In the genomic region with DNA sequence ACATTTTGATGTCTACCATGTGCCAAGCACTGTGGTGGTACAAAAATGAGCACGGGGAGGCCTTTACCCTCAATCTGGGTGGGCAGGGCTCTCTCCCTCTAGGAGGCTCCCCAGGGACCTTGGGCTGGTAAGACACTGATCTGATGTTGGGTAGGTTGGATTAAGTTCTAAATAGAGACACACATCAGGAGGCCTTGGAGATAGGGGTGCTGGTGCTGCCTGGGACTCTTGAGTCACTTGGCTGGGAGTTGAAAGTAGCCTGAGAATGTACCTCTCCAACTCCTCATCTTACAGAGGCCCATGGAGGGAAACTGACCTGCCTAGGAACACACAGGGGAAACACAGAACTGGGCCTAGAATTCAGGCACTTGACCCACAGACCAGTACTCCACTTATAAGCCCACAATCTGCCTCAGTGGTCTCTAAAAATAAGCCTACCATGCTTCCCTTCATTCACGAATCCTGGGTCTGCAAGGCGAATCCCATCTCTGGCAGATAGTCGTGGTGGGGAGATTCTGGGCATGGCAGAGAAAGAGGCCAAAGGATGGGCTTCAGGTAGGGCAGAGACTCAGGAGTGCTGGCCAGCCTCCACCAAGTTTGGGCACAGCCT, we compare ENCODE assay signal across 24 cellular contexts. TPM values are rescaled to one million over a fixed set of nuclear protein-coding genes. Genes with fewer than 3 reads are reported as not detected.
A peak's percentile ranks its signal among the peaks of the same experiment; 100 is the strongest.
DNase-seq lines count a peak whose midpoint lies in the region; ATAC-seq, FAIRE-seq and TF ChIP-seq lines count a peak whose summit lies in the region.
"Had no signal": no experiment of that assay in that cellular context is flagged by ENCODE, and none has a peak within 500 bp of the region (broad histone marks: within the 10 kb centered on the region; RNA-seq: fewer than 3 reads in every experiment).

No MANE protein-coding gene starts in this region.

- peak overlapping the region; percentile 19 for H3K4me3 Mint-ChIP-seq in activated naive CD4-positive, alpha-beta T cell treated with anti-CD3 and anti-CD28 coated beads, Interleukin-2, amount 50 U/mL, for 24 hours
- H3K4me3 Mint-ChIP-seq: CD4-positive, alpha-beta T cell; GM23338 had no signal

- no peaks in the 10 kb centered on the region for H3K79me1 ChIP-seq in H1 (ENCODE audit: low read depth, low read length)

- H2AK5ac ChIP-seq in H1 (ENCODE audit: low read depth, low read length), result 0 out of 2 replicates have a peak overlapping the region, but pooled peaks have one; percentile 69

- H2BK20ac ChIP-seq in H1 (ENCODE audit: low read length), result no peak overlapping the region

- H2AFZ ChIP-seq in H1 (ENCODE audit: low read length), result no peak overlapping the region
- no peak overlapping the region for H2AFZ ChIP-seq in osteoblast (ENCODE audit: low read length)
- H2AFZ ChIP-seq: GM23338 had no signal

- TF ChIP-seq CTCF in H1 (IDR thresholded peaks at IDR 0.05; ENCODE audit: control extremely low read depth in 1 of 3, insufficient read depth in 1 of 3, low read depth in 1 of 3, low read length in 3 of 3) (no peak), osteoblast (IDR thresholded peaks at IDR 0.05; ENCODE audit: extremely low read depth, low read depth, low read length) (no peak)

- no peak overlapping the region for H3K56ac ChIP-seq in H1 (replicated peaks; ENCODE audit: insufficient read length, low read depth, low read length)

- H4K5ac ChIP-seq in H1 (ENCODE audit: insufficient read length, low read depth, low read length), result no peak overlapping the region

- H3K9me3 ChIP-seq in H1 (ENCODE audit: insufficient read depth in 2 of 2, low read depth in 1 of 2, low read length in 1 of 2) (no peaks in the 10 kb centered on the region), osteoblast (ENCODE audit: low read depth, low read length) (no peaks in the 10 kb centered on the region)
- H3K9me3 ChIP-seq: A549; BE2C; BLaER1 treated with 17β-estradiol and CSF1 and Interleukin-3, amounts not matched to agents 10 nM and 100 nM; HAP-1 had no signal

- H4K20me1 ChIP-seq in H1 (replicated peaks in 1 of 2; ENCODE audit: control insufficient read depth in 1 of 2, insufficient read depth in 2 of 2, low read length in 2 of 2), result peaks cover 0 to 6% of the 10 kb centered on the region in 2 experiments
- no peaks in the 10 kb centered on the region for H4K20me1 ChIP-seq in osteoblast (ENCODE audit: insufficient read depth, low read length)

- H2BK5ac ChIP-seq in H1 (ENCODE audit: low read depth, low read length), result no peak overlapping the region

- H3K79me2 ChIP-seq in H1 (ENCODE audit: control insufficient read depth in 1 of 2, insufficient read depth in 2 of 2, low read length in 2 of 2) (no peaks in the 10 kb centered on the region), osteoblast (ENCODE audit: insufficient read depth, low read length) (no peaks in the 10 kb centered on the region)

- WGBS in H1 (ENCODE audit: extremely low coverage in 1 of 2, insufficient coverage in 1 of 2, insufficient read length in 1 of 2, insufficient replicate concordance in 2 of 2, low coverage in 1 of 2, low lambda C conversion rate in 2 of 2, missing lambda C conversion rate in 1 of 2), 2 experiments, result 84% methylated on average over 4 of the region's 4 CpGs; no CpG with 5 or more reads in 1 of the 2 experiments

- FAIRE-seq in H1 (lab: Jason Lieb, UNC), result no peak
- FAIRE-seq: A549, GM18507, H54 had no signal

- H2BK120ac ChIP-seq in H1 (replicated peaks; ENCODE audit: low read depth, low read length), result no peak overlapping the region

- H3K14ac ChIP-seq in H1 (ENCODE audit: insufficient read length), result no peak overlapping the region

- no peak for TF ChIP-seq POLR2A in H1 (IDR thresholded peaks at IDR 0.05; ENCODE audit: control extremely low read depth in 1 of 2, low read depth in 2 of 2, low read length in 2 of 2)

- TF ChIP-seq RAD21 in H1 (IDR thresholded peaks at IDR 0.05 in 1 of 2, conservative IDR thresholded peaks at IDR 0.05 in 1 of 2; ENCODE audit: low read depth in 2 of 2, low read length in 2 of 2), result no peak

- H3K9me3 Mint-ChIP-seq in activated naive CD4-positive, alpha-beta T cell treated with anti-CD3 and anti-CD28 coated beads, Interleukin-2, amount 50 U/mL, for 24 hours, result no peaks in the 10 kb centered on the region
- H3K9me3 Mint-ChIP-seq: CD4-positive, alpha-beta T cell; GM23338 had no signal

- no peak for DNase-seq in activated naive CD4-positive, alpha-beta T cell treated with Interleukin-2 at 50 U/mL for 16 hours
- DNase-seq in H1 (ENCODE audit: low read depth in 1 of 2, low spot score in 2 of 2) (peak in 1 of 2 experiments; percentile 39), osteoblast (ENCODE audit: insufficient read length, low spot score, missing footprints) (peak; percentile 66), NCI-H2107 treated with DMSO at 0.1 percent for 48 hours (lab: John Stamatoyannopoulos, UW; ENCODE audit: unreplicated experiment) (no peak)
- DNase-seq: 8988T; ACHN; AML-193; BE2C; CD4-positive, alpha-beta T cell; CD8-positive, alpha-beta memory T cell; DMS53; DMS79 treated with DMSO at 0.1 percent for 48 hours; GF-D8 had no signal

- CTCF ChIA-PET in H1 (lab: Charles Lee; ENCODE audit: partially characterized antibody), result interaction anchor here (10.7 to 49.2 kb wide), 4 partner anchors 12 to 76 kb away, joined by 140 to 1885 read pairs (median 703); partner anchors contain the start of genes ERBB2, PGAP3, PNMT and PPP1R1B

- H3K4me1 Mint-ChIP-seq in activated naive CD4-positive, alpha-beta T cell treated with anti-CD3 and anti-CD28 coated beads, Interleukin-2, amount 50 U/mL, for 24 hours, result peaks cover 8% of the 10 kb centered on the region

- peak overlapping the region; percentile 72; the same call in 1 of the 2 replicates for H2BK15ac ChIP-seq in H1 (ENCODE audit: low read length)

- no peak overlapping the region for H3K27ac ChIP-seq in H1 (ENCODE audit: low read depth, low read length)
- no peak overlapping the region for H3K27ac ChIP-seq in osteoblast (ENCODE audit: low read depth, low read length)
- H3K27ac ChIP-seq: A549; BLaER1 treated with 17β-estradiol and CSF1 and Interleukin-3, amounts not matched to agents 10 nM and 100 nM had no signal

- H3K4me2 ChIP-seq in H1 (ENCODE audit: insufficient read depth in 1 of 2, low read depth in 2 of 2, low read length in 2 of 2), result no peak overlapping the region
- H3K4me2 ChIP-seq in osteoblast (ENCODE audit: insufficient read depth, low read length), result no peak overlapping the region
- H3K4me2 ChIP-seq: A549; BLaER1 treated with 17β-estradiol and CSF1 and Interleukin-3, amounts not matched to agents 10 nM and 100 nM; GM23338 had no signal

- H3K27ac Mint-ChIP-seq in activated naive CD4-positive, alpha-beta T cell treated with anti-CD3 and anti-CD28 coated beads, Interleukin-2, amount 50 U/mL, for 24 hours, result no peak overlapping the region
- H3K27ac Mint-ChIP-seq: CD14-positive monocyte; CD4-positive, alpha-beta T cell; CD8-positive, alpha-beta memory T cell; GM23338 had no signal

- H3K18ac ChIP-seq in H1 (ENCODE audit: extremely low read depth, low read length), result no peak overlapping the region; the same call in 1 of the 2 replicates

- no peaks in the 10 kb centered on the region for H3K36me3 Mint-ChIP-seq in activated naive CD4-positive, alpha-beta T cell treated with anti-CD3 and anti-CD28 coated beads, Interleukin-2, amount 50 U/mL, for 24 hours
- H3K36me3 Mint-ChIP-seq: CD8-positive, alpha-beta memory T cell had no signal

- H3K4me1 ChIP-seq in H1 (replicated peaks in 1 of 4; ENCODE audit: control insufficient read depth in 3 of 4, insufficient read depth in 4 of 4, low read length in 3 of 4) (peaks cover 0 to 29% (median 19%) of the 10 kb centered on the region in 4 experiments; a peak in 6 of 7 replicates), osteoblast (ENCODE audit: insufficient read depth, low read length) (no peaks in the 10 kb centered on the region)
- H3K4me1 ChIP-seq: BE2C, HAP-1 had no signal

- H3K23me2 ChIP-seq in H1 (ENCODE audit: low read depth, low read length), result peaks cover 12% of the 10 kb centered on the region; the same call in 1 of the 2 replicates

- H3K27me3 ChIP-seq in H1 (replicated peaks in 1 of 4; ENCODE audit: control insufficient read depth in 3 of 4, extremely low read depth in 1 of 4, insufficient read depth in 3 of 4, low read length in 3 of 4) (peaks cover 50 to 84% (median 67%) of the 10 kb centered on the region in 4 experiments), osteoblast (ENCODE audit: insufficient read depth, low read length) (peaks cover 70% of the 10 kb centered on the region)

- POLR2A ChIA-PET in H1 (lab: Charles Lee; ENCODE audit: partially characterized antibody), result no interaction called here

- H3K23ac ChIP-seq in H1 (ENCODE audit: insufficient read length), result no peak overlapping the region

- no peak overlapping the region for H3K4me3 ChIP-seq in H1 (ENCODE audit: extremely low read depth in 1 of 4, insufficient read depth in 2 of 4, low read depth in 3 of 4, low read length in 4 of 4)
- no peak overlapping the region for H3K4me3 ChIP-seq in osteoblast (ENCODE audit: insufficient read depth, low read length)
- H3K4me3 ChIP-seq: A549; BLaER1 treated with 17β-estradiol and CSF1 and Interleukin-3, amounts not matched to agents 10 nM and 100 nM; GM23338; HAP-1 had no signal

- peaks cover 27% of the 10 kb centered on the region for H3K27me3 Mint-ChIP-seq in activated naive CD4-positive, alpha-beta T cell treated with anti-CD3 and anti-CD28 coated beads, Interleukin-2, amount 50 U/mL, for 24 hours

- H3K36me3 ChIP-seq in H1 (ENCODE audit: control insufficient read depth in 2 of 4, insufficient read depth in 4 of 4, low read length in 3 of 4) (no peaks in the 10 kb centered on the region), osteoblast (ENCODE audit: insufficient read depth, low read length) (no peaks in the 10 kb centered on the region)
- H3K36me3 ChIP-seq: BE2C; BLaER1 treated with 17β-estradiol and CSF1 and Interleukin-3, amounts not matched to agents 10 nM and 100 nM; HAP-1 had no signal

- peak overlapping the region; percentile 7; the same call in 1 of the 2 replicates for H2BK12ac ChIP-seq in H1 (ENCODE audit: low read depth, low read length)

- H4K91ac ChIP-seq in H1 (replicated peaks; ENCODE audit: insufficient read length, low read length), result no peak overlapping the region

- no peak overlapping the region for H3K4ac ChIP-seq in H1 (replicated peaks; ENCODE audit: insufficient read length, low read depth, low read length)

- no peak overlapping the region for H4K8ac ChIP-seq in H1 (ENCODE audit: extremely low read depth, insufficient read depth, low read length)

- no peak for TF ChIP-seq EP300 in H1 (IDR thresholded peaks at IDR 0.05; ENCODE audit: borderline replicate concordance in 1 of 2, low read depth in 2 of 2, low read length in 2 of 2)

- no peak overlapping the region for H3K9ac ChIP-seq in H1 (replicated peaks in 1 of 4; ENCODE audit: extremely low read depth in 1 of 4, low read depth in 3 of 4, low read length in 3 of 4)
- H3K9ac ChIP-seq: BLaER1 treated with 17β-estradiol and CSF1 and Interleukin-3, amounts not matched to agents 10 nM and 100 nM had no signal

- no peak for ATAC-seq in HG03521 (IDR thresholded peaks at IDR 0.05; ENCODE audit: unreplicated experiment)
- ATAC-seq: GM23338 had no signal

RNA-seq across cellular contexts. Expression of gene NEUROD2, which starts 1.8 kb away (rescaled TPM):
- not detected in 2 replicates for total RNA-seq in H1 (2021; fragmentation: NEBNext Ultra II Directional; extraction: Animal tissue kit (Norgen Biotek cat#: 25700))
- not detected in 2 replicates for polyA plus RNA-seq in H1 (2011; rRNA removed)
- polyA plus RNA-seq in H1 (2011; cell fraction: cytosol; rRNA removed), result not detected
- not detected for polyA plus RNA-seq in H1 (2011; cell fraction: nucleus; rRNA removed)
- polyA plus RNA-seq in H1 (2012, experiment 1 of 2), result not detected in 4 replicates
- polyA plus RNA-seq in H1 (2012, experiment 2 of 2), result 0.12 TPM
- 0.02 TPM for polyA plus RNA-seq in H1 (2013, experiment 1 of 2)
- polyA plus RNA-seq in H1 (2013, experiment 2 of 2), result 0.02 TPM
- not detected in 2 replicates for polyA minus RNA-seq in H1 (2011; rRNA and poly(A)+ RNA removed)
- not detected for polyA minus RNA-seq in H1 (2011; cell fraction: cytosol; rRNA and poly(A)+ RNA removed)
- polyA minus RNA-seq in H1 (2011; cell fraction: nucleus; rRNA and poly(A)+ RNA removed), result not detected
- not detected in 2 replicates for total RNA-seq in osteoblast
- total RNA-seq: CD4-positive, alpha-beta T cell; CD8-positive, alpha-beta memory T cell; Daoy; G401; GM23338 had no signal
- polyA plus RNA-seq: A549; CD14-positive monocyte; CD8-positive, alpha-beta memory T cell; GM23338 had no signal

RNA-seq across cellular contexts. Expression of gene PPP1R1B, which starts 17.2 kb away (rescaled TPM):
- total RNA-seq in H1 (2021; fragmentation: NEBNext Ultra II Directional; extraction: Animal tissue kit (Norgen Biotek cat#: 25700)), result 9.4 and 10.7 TPM in 2 replicates
- polyA plus RNA-seq in H1 (2011; rRNA removed), result 21.0 and 22.3 TPM in 2 replicates
- polyA plus RNA-seq in H1 (2011; cell fraction: cytosol; rRNA removed), result 15.9 TPM
- polyA plus RNA-seq in H1 (2011; cell fraction: nucleus; rRNA removed), result 15.3 TPM
- polyA plus RNA-seq in H1 (2012, experiment 1 of 2), result 13.4 to 19.6 TPM (median 17.0 TPM) in 4 replicates
- polyA plus RNA-seq in H1 (2012, experiment 2 of 2), result 22.0 TPM
- polyA plus RNA-seq in H1 (2013, experiment 1 of 2), result 10.8 TPM
- polyA plus RNA-seq in H1 (2013, experiment 2 of 2), result 11.3 TPM
- polyA minus RNA-seq in H1 (2011; rRNA and poly(A)+ RNA removed), result 9.1 and 11.8 TPM in 2 replicates
- polyA minus RNA-seq in H1 (2011; cell fraction: cytosol; rRNA and poly(A)+ RNA removed), result 7.9 TPM
- polyA minus RNA-seq in H1 (2011; cell fraction: nucleus; rRNA and poly(A)+ RNA removed), result 4.6 TPM
- total RNA-seq in osteoblast, result not detected in 2 replicates
- total RNA-seq: CD8-positive, alpha-beta memory T cell; Daoy had no signal
- polyA plus RNA-seq: CD14-positive monocyte; CD8-positive, alpha-beta memory T cell had no signal

RNA-seq across cellular contexts. Expression of gene STARD3, which starts 27.4 kb away (rescaled TPM):
- 47.6 and 56.7 TPM in 2 replicates for total RNA-seq in H1 (2021; fragmentation: NEBNext Ultra II Directional; extraction: Animal tissue kit (Norgen Biotek cat#: 25700))
- 80.3 and 116 TPM in 2 replicates for polyA plus RNA-seq in H1 (2011; rRNA removed)
- 80.2 TPM for polyA plus RNA-seq in H1 (2011; cell fraction: cytosol; rRNA removed)
- 203 TPM for polyA plus RNA-seq in H1 (2011; cell fraction: nucleus; rRNA removed)
- polyA plus RNA-seq in H1 (2012, experiment 1 of 2), result 54.2 to 69.5 TPM (median 56.8 TPM) in 4 replicates
- polyA plus RNA-seq in H1 (2012, experiment 2 of 2), result 61.3 TPM
- polyA plus RNA-seq in H1 (2013, experiment 1 of 2), result 80.5 TPM
- 91.9 TPM for polyA plus RNA-seq in H1 (2013, experiment 2 of 2)
- polyA minus RNA-seq in H1 (2011; rRNA and poly(A)+ RNA removed), result 78.6 and 84.8 TPM in 2 replicates
- polyA minus RNA-seq in H1 (2011; cell fraction: cytosol; rRNA and poly(A)+ RNA removed), result 37.6 TPM
- polyA minus RNA-seq in H1 (2011; cell fraction: nucleus; rRNA and poly(A)+ RNA removed), result 53.7 TPM
- 31.5 and 35.8 TPM in 2 replicates for total RNA-seq in osteoblast

RNA-seq across cellular contexts. Expression of gene TCAP, which starts 55.6 kb away (rescaled TPM):
- 1.4 TPM in 2 replicates for total RNA-seq in H1 (2021; fragmentation: NEBNext Ultra II Directional; extraction: Animal tissue kit (Norgen Biotek cat#: 25700))
- 0.82 and 1.3 TPM in 2 replicates for polyA plus RNA-seq in H1 (2011; rRNA removed)
- polyA plus RNA-seq in H1 (2011; cell fraction: cytosol; rRNA removed), result 1.2 TPM
- polyA plus RNA-seq in H1 (2011; cell fraction: nucleus; rRNA removed), result 8.9 TPM
- 1.7 to 2.6 TPM (median 2.3 TPM) in 4 replicates for polyA plus RNA-seq in H1 (2012, experiment 1 of 2)
- polyA plus RNA-seq in H1 (2012, experiment 2 of 2), result 1.4 TPM
- 0.49 TPM for polyA plus RNA-seq in H1 (2013, experiment 1 of 2)
- 0.48 TPM for polyA plus RNA-seq in H1 (2013, experiment 2 of 2)
- polyA minus RNA-seq in H1 (2011; rRNA and poly(A)+ RNA removed), result 1.1 and 1.3 TPM in 2 replicates
- 1.4 TPM for polyA minus RNA-seq in H1 (2011; cell fraction: cytosol; rRNA and poly(A)+ RNA removed)
- 4.2 TPM for polyA minus RNA-seq in H1 (2011; cell fraction: nucleus; rRNA and poly(A)+ RNA removed)
- 0.29 and 0.36 TPM in 2 replicates for total RNA-seq in osteoblast
- total RNA-seq: Daoy had no signal
- polyA plus RNA-seq: CD14-positive monocyte; CD8-positive, alpha-beta memory T cell had no signal

RNA-seq across cellular contexts. Expression of gene PNMT, which starts 58.7 kb away (rescaled TPM):
- total RNA-seq in H1 (2021; fragmentation: NEBNext Ultra II Directional; extraction: Animal tissue kit (Norgen Biotek cat#: 25700)), result 4.4 and 5.6 TPM in 2 replicates
- polyA plus RNA-seq in H1 (2011; rRNA removed), result 10.5 and 10.9 TPM in 2 replicates
- polyA plus RNA-seq in H1 (2011; cell fraction: cytosol; rRNA removed), result 8.1 TPM
- polyA plus RNA-seq in H1 (2011; cell fraction: nucleus; rRNA removed), result 10.0 TPM
- polyA plus RNA-seq in H1 (2012, experiment 1 of 2), result 4.3 to 8.6 TPM (median 7.6 TPM) in 4 replicates
- polyA plus RNA-seq in H1 (2012, experiment 2 of 2), result 5.6 TPM
- 3.4 TPM for polyA plus RNA-seq in H1 (2013, experiment 1 of 2)
- polyA plus RNA-seq in H1 (2013, experiment 2 of 2), result 3.4 TPM
- 0.95 and 1.4 TPM in 2 replicates for polyA minus RNA-seq in H1 (2011; rRNA and poly(A)+ RNA removed)
- polyA minus RNA-seq in H1 (2011; cell fraction: cytosol; rRNA and poly(A)+ RNA removed), result 4.9 TPM
- 1.7 TPM for polyA minus RNA-seq in H1 (2011; cell fraction: nucleus; rRNA and poly(A)+ RNA removed)
- not detected in 2 replicates for total RNA-seq in osteoblast
- total RNA-seq: CD8-positive, alpha-beta memory T cell; Daoy; G401 had no signal
- polyA plus RNA-seq: A549, CD14-positive monocyte had no signal

Comparison
In these comparisons a context has a peak if more than half of its experiments do, and no peak if none do; other contexts are left out.
1. RNA of gene PPP1R1B, which starts 17.2 kb away (total RNA-seq): 9.4 to 10.7 TPM in H1; not detected in osteoblast; every median in the first group is over 10 times any median in the second.